In the genomic region with DNA sequence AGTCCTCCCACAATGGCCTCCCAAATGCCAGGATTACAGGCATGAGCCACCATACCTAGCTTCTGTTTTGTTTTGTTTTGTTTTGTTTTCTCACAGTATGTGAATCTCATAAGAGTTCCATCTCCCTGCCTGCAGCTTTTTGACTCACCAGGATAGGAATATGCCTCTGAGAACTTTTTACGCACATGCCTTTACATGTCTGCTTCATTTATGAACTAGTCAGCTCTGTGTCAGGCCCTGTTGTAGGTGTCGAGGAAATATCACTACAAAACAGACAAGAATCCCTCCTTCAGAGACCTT, we compare ENCODE assay signal across 1 cellular context.
TF ChIP-seq lines count a peak whose summit lies in the region.

No MANE protein-coding gene starts in this region.

TF ChIP-seq in IMR-90, 13 proteins besides CTCF, POLR2A, EP300 and RAD21:
- TF ChIP-seq RCOR1 (IDR thresholded peaks at IDR 0.05; ENCODE audit: insufficient replicate concordance, low read length) (no peak), MAFK (IDR thresholded peaks at IDR 0.05; ENCODE audit: low read depth, low read length) (no peak), SMC3 (IDR thresholded peaks at IDR 0.05; ENCODE audit: low read depth, low read length) (no peak), MXI1 (IDR thresholded peaks at IDR 0.05; ENCODE audit: borderline replicate concordance, low read depth, low read length) (no peak)
- TF ChIP-seq, protein P1, sequence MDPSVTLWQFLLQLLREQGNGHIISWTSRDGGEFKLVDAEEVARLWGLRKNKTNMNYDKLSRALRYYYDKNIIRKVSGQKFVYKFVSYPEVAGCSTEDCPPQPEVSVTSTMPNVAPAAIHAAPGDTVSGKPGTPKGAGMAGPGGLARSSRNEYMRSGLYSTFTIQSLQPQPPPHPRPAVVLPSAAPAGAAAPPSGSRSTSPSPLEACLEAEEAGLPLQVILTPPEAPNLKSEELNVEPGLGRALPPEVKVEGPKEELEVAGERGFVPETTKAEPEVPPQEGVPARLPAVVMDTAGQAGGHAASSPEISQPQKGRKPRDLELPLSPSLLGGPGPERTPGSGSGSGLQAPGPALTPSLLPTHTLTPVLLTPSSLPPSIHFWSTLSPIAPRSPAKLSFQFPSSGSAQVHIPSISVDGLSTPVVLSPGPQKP (IDR thresholded peaks at IDR 0.05; ENCODE audit: borderline replicate concordance, low read depth, low read length), result no peak
